ENCODE assay signal across 8 cellular contexts in genomic region chr1:26276432-26276838, GRCh38. TPM values are rescaled to one million over a fixed set of nuclear protein-coding genes. Genes with fewer than 3 reads are reported as not detected.
DNase-seq lines count a peak whose midpoint lies in the region; ATAC-seq, FAIRE-seq and TF ChIP-seq lines count a peak whose summit lies in the region.
"Had no signal": no experiment of that assay in that cellular context is flagged by ENCODE, and none has a peak within 500 bp of the region (broad histone marks: within the 10 kb centered on the region; RNA-seq: fewer than 3 reads in every experiment).

No MANE protein-coding gene starts in this region.

- H3K27me3 Mint-ChIP-seq in T-cell, result no peaks in the 10 kb centered on the region

- ATAC-seq in T-cell (replicated peaks in 1 of 4) (no peak), GM21515 (IDR thresholded peaks at IDR 0.05; ENCODE audit: unreplicated experiment) (no peak)
- ATAC-seq in stimulated activated effector memory CD8-positive, alpha-beta T cell treated with anti-CD3 and anti-CD28 coated beads, Interleukin-12 subunit alpha, Interleukin-12 subunit beta, amount 100 ng/mL, for 72 hours, result no peak

- H3K27ac Mint-ChIP-seq in T-cell, result peak overlapping the region; percentile 90 to 97
- H3K27ac Mint-ChIP-seq in stimulated activated effector memory CD8-positive, alpha-beta T cell treated with anti-CD3 and anti-CD28 coated beads, Interleukin-12 subunit alpha, Interleukin-12 subunit beta, amount 100 ng/mL, for 72 hours, result peak overlapping the region; percentile 87

- no peak for TF ChIP-seq POLR2A in H54 (IDR thresholded peaks at IDR 0.05; ENCODE audit: low read depth, low read length)

- no peaks in the 10 kb centered on the region for H3K9me3 ChIP-seq in left ventricle myocardium inferior (replicated peaks)

- peaks cover 75% of the 10 kb centered on the region for H3K4me1 ChIP-seq in left ventricle myocardium inferior

- H3K9me3 Mint-ChIP-seq in T-cell, result no peaks in the 10 kb centered on the region
- no peaks in the 10 kb centered on the region for H3K9me3 Mint-ChIP-seq in stimulated activated effector memory CD8-positive, alpha-beta T cell treated with anti-CD3 and anti-CD28 coated beads, Interleukin-12 subunit alpha, Interleukin-12 subunit beta, amount 100 ng/mL, for 72 hours

- TF ChIP-seq CTCF in left ventricle myocardium inferior (IDR thresholded peaks at IDR 0.05; ENCODE audit: borderline replicate concordance) (no peak), D721Med (IDR thresholded peaks at IDR 0.05; ENCODE audit: insufficient read depth, missing control alignments) (no peak)

- CTCF ChIA-PET in T-cell (lab: Charles Lee), result interaction anchor here (0.6 to 3.9 kb wide), 13 partner anchors 9 to 944 kb away, joined by 3 to 23 read pairs (median 4); partner anchors contain the start of genes CEP85 (in 1 of the 2), DHDDS (in 1 of the 2) and UBXN11 (in 1 of the 2)

- H3K4me3 Mint-ChIP-seq in T-cell, result peak overlapping the region; percentile 20 to 49 (median 25)
- H3K4me3 Mint-ChIP-seq in stimulated activated effector memory CD8-positive, alpha-beta T cell treated with anti-CD3 and anti-CD28 coated beads, Interleukin-12 subunit alpha, Interleukin-12 subunit beta, amount 100 ng/mL, for 72 hours, result peak overlapping the region; percentile 95

- peak overlapping the region; percentile 98 for H3K27ac ChIP-seq in left ventricle myocardium inferior (replicated peaks)

- DNase-seq in H54 (ENCODE audit: insufficient read length, low spot score), result no peak
- DNase-seq in T-cell, result peak in 1 of 34 experiments; percentile 26
- no peak for DNase-seq in left ventricle myocardium inferior
- no peak for DNase-seq in stimulated activated effector memory CD8-positive, alpha-beta T cell treated with anti-CD3 and anti-CD28 coated beads, Interleukin-12 subunit alpha, Interleukin-12 subunit beta, amount 100 ng/mL, for 72 hours (ENCODE audit: low spot score in 2 of 2)
- DNase-seq in glomerular visceral epithelial cell (ENCODE audit: extremely low spot score), result no peak
- DNase-seq in D721Med (ENCODE audit: insufficient read length, low spot score), result no peak

- peaks cover 51 to 63% (median 52%) of the 10 kb centered on the region in 3 donors for H3K4me1 Mint-ChIP-seq in T-cell
- peaks cover 65% of the 10 kb centered on the region for H3K4me1 Mint-ChIP-seq in stimulated activated effector memory CD8-positive, alpha-beta T cell treated with anti-CD3 and anti-CD28 coated beads, Interleukin-12 subunit alpha, Interleukin-12 subunit beta, amount 100 ng/mL, for 72 hours

- H3K36me3 Mint-ChIP-seq in T-cell, result peaks cover 18% of the 10 kb centered on the region
- peaks cover 83% of the 10 kb centered on the region for H3K36me3 Mint-ChIP-seq in stimulated activated effector memory CD8-positive, alpha-beta T cell treated with anti-CD3 and anti-CD28 coated beads, Interleukin-12 subunit alpha, Interleukin-12 subunit beta, amount 100 ng/mL, for 72 hours

- no peaks in the 10 kb centered on the region for H3K27me3 ChIP-seq in left ventricle myocardium inferior (ENCODE audit: low read depth)

- peak; percentile 91 for FAIRE-seq in H54 (lab: Jason Lieb, UNC)
- no peak for FAIRE-seq in D721Med (lab: Jason Lieb, UNC)

- H3K36me3 ChIP-seq in left ventricle myocardium inferior, result peaks cover 52% of the 10 kb centered on the region

- intact Hi-C loops in left ventricle myocardium inferior (cut with micrococcal nuclease), result loop anchor here (5.0 kb wide), 1 partner anchor 46 kb away; no protein-coding TSS in a partner anchor

- H3K4me3 ChIP-seq in left ventricle myocardium inferior, result no peak overlapping the region

- POLR2A ChIA-PET in T-cell (lab: Charles Lee), result no interaction called here

RNA-seq across cellular contexts. Expression of gene SH3BGRL3, which starts 3.5 kb away (rescaled TPM):
- 100 to 1,000 TPM; 218 to 457 (median 370) TPM for total RNA-seq in T-cell
- 32.1 TPM for total RNA-seq in left ventricle myocardium inferior

RNA-seq across cellular contexts. Expression of gene UBXN11, which starts 30.0 kb away (rescaled TPM):
- total RNA-seq in T-cell (100 to 1,000 TPM in 3 of 5 donors, 10 to 100 TPM in 2; 39.5 to 112 (median 104) TPM), left ventricle myocardium inferior (11.6 TPM)

RNA-seq across cellular contexts. Expression of gene CD52, which starts 41.3 kb away (rescaled TPM):
- total RNA-seq in T-cell (1,000 to 10,000 TPM in 4 of 5 donors, 100 to 1,000 TPM in 1; 994 to 1,121 (median 1,054) TPM), left ventricle myocardium inferior (2.4 TPM)
- total RNA-seq: HT1080 had no signal

RNA-seq across cellular contexts. Expression of gene CEP85, which starts 42.4 kb away (rescaled TPM):
- total RNA-seq in T-cell (10 to 100 TPM; 14.2 to 28.5 (median 20.7) TPM), left ventricle myocardium inferior (71.2 TPM)

Comparison
In these comparisons a context has a peak if more than half of its experiments do, and no peak if none do; other contexts are left out.
1. RNA of gene CD52, which starts 41.3 kb away (total RNA-seq): 994 to 1,121 TPM in T-cell; 2.4 TPM in left ventricle myocardium inferior (single experiment); every median in the first group is over 100 times any median in the second.